20 cellular contexts compared by ENCODE assay signal in genomic region chr2:169081551-169081950, GRCh38. TPM values are rescaled to one million over a fixed set of nuclear protein-coding genes. Genes with fewer than 3 reads are reported as not detected.
DNase-seq lines count a peak whose midpoint lies in the region; ATAC-seq and TF ChIP-seq lines count a peak whose summit lies in the region.
"Had no signal": no experiment of that assay in that cellular context is flagged by ENCODE, and none has a peak within 500 bp of the region (broad histone marks: within the 10 kb centered on the region; RNA-seq: fewer than 3 reads in every experiment).

No MANE protein-coding gene starts in this region.

- H3K4me3 Mint-ChIP-seq in activated CD8-positive, alpha-beta T cell treated with anti-CD3 and anti-CD28 coated beads, Interleukin-2, amount 10 ng/mL, durations not matched to agents 7 days and 5 days, result no peak overlapping the region
- no peak overlapping the region for H3K4me3 Mint-ChIP-seq in activated CD8-positive, alpha-beta T cell treated with anti-CD3 and anti-CD28 coated beads for 36 hours
- H3K4me3 Mint-ChIP-seq in stimulated activated naive B cell treated with anti-CD40 and anti-IgM and Interleukin-4, amounts not matched to agents 10 μg/mL and 1 μg/mL and 100 μg/mL, for 72 hours, result no peak overlapping the region
- no peak overlapping the region for H3K4me3 Mint-ChIP-seq in CD4-positive, alpha-beta T cell
- H3K4me3 Mint-ChIP-seq: HFFc6 had no signal

- no peaks in the 10 kb centered on the region for H3K9me3 ChIP-seq in CD4-positive, alpha-beta T cell (ENCODE audit: control insufficient read depth, low read length)
- H3K9me3 ChIP-seq: SJSA1 had no signal

- intact Hi-C loops in activated CD8-positive, alpha-beta T cell treated with anti-CD3 and anti-CD28 coated beads for 36 hours (cut with micrococcal nuclease), result no loop called here
- intact Hi-C loops in CD4-positive, alpha-beta T cell (cut with DNase I, micrococcal nuclease), result no loop called here

- no peaks in the 10 kb centered on the region for H3K27me3 ChIP-seq in CD4-positive, alpha-beta T cell (ENCODE audit: control insufficient read depth, insufficient read depth, low read length)
- H3K27me3 ChIP-seq: BLaER1, SJSA1 had no signal

- no peak overlapping the region for H3K27ac ChIP-seq in CD4-positive, alpha-beta T cell (ENCODE audit: low read depth, low read length)
- H3K27ac ChIP-seq: 22Rv1, BLaER1, PC-9, SJSA1 had no signal

- peak overlapping the region; percentile 9 for H3K27ac Mint-ChIP-seq in activated CD8-positive, alpha-beta T cell treated with anti-CD3 and anti-CD28 coated beads, Interleukin-2, amount 10 ng/mL, durations not matched to agents 7 days and 5 days
- no peak overlapping the region for H3K27ac Mint-ChIP-seq in activated CD8-positive, alpha-beta T cell treated with anti-CD3 and anti-CD28 coated beads for 36 hours
- peak overlapping the region; percentile 79 for H3K27ac Mint-ChIP-seq in stimulated activated naive B cell treated with anti-CD40 and anti-IgM and Interleukin-4, amounts not matched to agents 10 μg/mL and 1 μg/mL and 100 μg/mL, for 72 hours
- no peak overlapping the region for H3K27ac Mint-ChIP-seq in CD4-positive, alpha-beta T cell
- H3K27ac Mint-ChIP-seq: HFFc6 had no signal

- CTCF ChIA-PET in activated CD8-positive, alpha-beta T cell treated with anti-CD3 and anti-CD28 coated beads, Interleukin-2, amount 10 ng/mL, durations not matched to agents 7 days and 5 days (lab: Charles Lee), result no interaction called here
- CTCF ChIA-PET in activated CD8-positive, alpha-beta T cell treated with anti-CD3 and anti-CD28 coated beads for 36 hours (lab: Charles Lee), result interaction anchor here (1.9 kb wide), 1 partner anchor 51 kb away, joined by 5 read pairs; no protein-coding TSS in a partner anchor
- CTCF ChIA-PET in CD4-positive, alpha-beta T cell (lab: Charles Lee), result interaction anchor here (1.1 kb wide), 1 partner anchor 15 kb away, joined by 3 read pairs; no protein-coding TSS in a partner anchor

- H3K36me3 Mint-ChIP-seq in activated CD8-positive, alpha-beta T cell treated with anti-CD3 and anti-CD28 coated beads, Interleukin-2, amount 10 ng/mL, durations not matched to agents 7 days and 5 days (ENCODE audit: low read depth), result no peaks in the 10 kb centered on the region
- peaks cover 2% of the 10 kb centered on the region for H3K36me3 Mint-ChIP-seq in activated CD8-positive, alpha-beta T cell treated with anti-CD3 and anti-CD28 coated beads for 36 hours (ENCODE audit: low read depth)
- H3K36me3 Mint-ChIP-seq in stimulated activated naive B cell treated with anti-CD40 and anti-IgM and Interleukin-4, amounts not matched to agents 10 μg/mL and 1 μg/mL and 100 μg/mL, for 72 hours, result peaks cover 3 to 12% of the 10 kb centered on the region in 2 donors
- no peaks in the 10 kb centered on the region for H3K36me3 Mint-ChIP-seq in CD4-positive, alpha-beta T cell (ENCODE audit: low read depth)

- ATAC-seq in activated CD8-positive, alpha-beta T cell treated with anti-CD3 and anti-CD28 coated beads, Interleukin-2, amount 10 ng/mL, durations not matched to agents 7 days and 5 days, result no peak
- no peak for ATAC-seq in activated CD8-positive, alpha-beta T cell treated with anti-CD3 and anti-CD28 coated beads for 36 hours
- no peak for ATAC-seq in stimulated activated naive B cell treated with anti-CD40 and anti-IgM and Interleukin-4, amounts not matched to agents 10 μg/mL and 1 μg/mL and 100 μg/mL, for 72 hours (replicated peaks)
- ATAC-seq in CD4-positive, alpha-beta T cell (ENCODE audit: poor library complexity), result no peak
- ATAC-seq in HG03108 (IDR thresholded peaks at IDR 0.05; ENCODE audit: unreplicated experiment), result no peak

- no peaks in the 10 kb centered on the region for H3K9me3 Mint-ChIP-seq in activated CD8-positive, alpha-beta T cell treated with anti-CD3 and anti-CD28 coated beads, Interleukin-2, amount 10 ng/mL, durations not matched to agents 7 days and 5 days (ENCODE audit: insufficient read depth)
- no peaks in the 10 kb centered on the region for H3K9me3 Mint-ChIP-seq in activated CD8-positive, alpha-beta T cell treated with anti-CD3 and anti-CD28 coated beads for 36 hours
- peaks cover 11 to 18% of the 10 kb centered on the region in 2 donors for H3K9me3 Mint-ChIP-seq in stimulated activated naive B cell treated with anti-CD40 and anti-IgM and Interleukin-4, amounts not matched to agents 10 μg/mL and 1 μg/mL and 100 μg/mL, for 72 hours
- peaks cover 3% of the 10 kb centered on the region for H3K9me3 Mint-ChIP-seq in CD4-positive, alpha-beta T cell

- H3K27me3 Mint-ChIP-seq in activated CD8-positive, alpha-beta T cell treated with anti-CD3 and anti-CD28 coated beads, Interleukin-2, amount 10 ng/mL, durations not matched to agents 7 days and 5 days (ENCODE audit: low read depth), result peaks cover 12% of the 10 kb centered on the region
- no peaks in the 10 kb centered on the region for H3K27me3 Mint-ChIP-seq in activated CD8-positive, alpha-beta T cell treated with anti-CD3 and anti-CD28 coated beads for 36 hours
- H3K27me3 Mint-ChIP-seq in stimulated activated naive B cell treated with anti-CD40 and anti-IgM and Interleukin-4, amounts not matched to agents 10 μg/mL and 1 μg/mL and 100 μg/mL, for 72 hours, result no peaks in the 10 kb centered on the region
- H3K27me3 Mint-ChIP-seq in CD4-positive, alpha-beta T cell, result peaks cover 6% of the 10 kb centered on the region

- no peaks in the 10 kb centered on the region for H3K4me1 Mint-ChIP-seq in activated CD8-positive, alpha-beta T cell treated with anti-CD3 and anti-CD28 coated beads, Interleukin-2, amount 10 ng/mL, durations not matched to agents 7 days and 5 days (ENCODE audit: low read depth)
- no peaks in the 10 kb centered on the region for H3K4me1 Mint-ChIP-seq in activated CD8-positive, alpha-beta T cell treated with anti-CD3 and anti-CD28 coated beads for 36 hours (ENCODE audit: low read depth)
- H3K4me1 Mint-ChIP-seq in stimulated activated naive B cell treated with anti-CD40 and anti-IgM and Interleukin-4, amounts not matched to agents 10 μg/mL and 1 μg/mL and 100 μg/mL, for 72 hours, result peaks cover 25 to 50% of the 10 kb centered on the region in 2 donors
- no peaks in the 10 kb centered on the region for H3K4me1 Mint-ChIP-seq in CD4-positive, alpha-beta T cell (ENCODE audit: low read depth)

- DNase-seq in activated CD8-positive, alpha-beta T cell treated with anti-CD3 and anti-CD28 coated beads, Interleukin-2, amount 10 ng/mL, durations not matched to agents 7 days and 5 days, result no peak
- no peak for DNase-seq in activated CD8-positive, alpha-beta T cell treated with anti-CD3 and anti-CD28 coated beads for 36 hours
- DNase-seq in OCI-M1 (lab: John Stamatoyannopoulos, UW) (peak; percentile 52), astrocyte of the hippocampus (ENCODE audit: low read depth, low spot score) (peak; percentile 12), AG08396 (ENCODE audit: low spot score) (no peak)
- no peak for DNase-seq in stimulated activated naive B cell treated with anti-CD40 and anti-IgM and Interleukin-4, amounts not matched to agents 10 μg/mL and 1 μg/mL and 100 μg/mL, for 72 hours
- DNase-seq in CD4-positive, alpha-beta T cell, result no peak
- DNase-seq: H7, HFFc6, KBM-7, NCI-H1105 treated with DMSO at 0.1 percent for 48 hours, NCI-H187, NCI-H2107, NCI-H524, NCI-H82, PC-9 had no signal

- TF ChIP-seq CTCF in activated CD8-positive, alpha-beta T cell treated with anti-CD3 and anti-CD28 coated beads for 36 hours (IDR thresholded peaks at IDR 0.05), result no peak
- no peak for TF ChIP-seq CTCF in CD4-positive, alpha-beta T cell (IDR thresholded peaks at IDR 0.05)

- POLR2A ChIA-PET in activated CD8-positive, alpha-beta T cell treated with anti-CD3 and anti-CD28 coated beads, Interleukin-2, amount 10 ng/mL, durations not matched to agents 7 days and 5 days (lab: Charles Lee), result no interaction called here
- POLR2A ChIA-PET in activated CD8-positive, alpha-beta T cell treated with anti-CD3 and anti-CD28 coated beads for 36 hours (lab: Charles Lee), result no interaction called here
- POLR2A ChIA-PET in CD4-positive, alpha-beta T cell (lab: Charles Lee), result no interaction called here

RNA-seq across cellular contexts. Expression of gene DHRS9, which starts 12.2 kb away (rescaled TPM):
- not detected for total RNA-seq in activated CD8-positive, alpha-beta T cell treated with anti-CD3 and anti-CD28 coated beads, Interleukin-2, amount 10 ng/mL, durations not matched to agents 7 days and 5 days
- not detected for total RNA-seq in activated CD8-positive, alpha-beta T cell treated with anti-CD3 and anti-CD28 coated beads for 36 hours
- not detected for total RNA-seq in CD4-positive, alpha-beta T cell
- total RNA-seq: H7, HFFc6, PC-9 had no signal

RNA-seq across cellular contexts. Expression of gene ABCB11, which starts 50.4 kb away (rescaled TPM):
- under 1 TPM in 1 of 2 experiments, not detected in 1; 0.03 TPM for total RNA-seq in activated CD8-positive, alpha-beta T cell treated with anti-CD3 and anti-CD28 coated beads, Interleukin-2, amount 10 ng/mL, durations not matched to agents 7 days and 5 days
- total RNA-seq in activated CD8-positive, alpha-beta T cell treated with anti-CD3 and anti-CD28 coated beads for 36 hours, result not detected
- total RNA-seq in CD4-positive, alpha-beta T cell, result not detected
- total RNA-seq: PC-9, SJSA1 had no signal

Comparison
In these comparisons a context has a peak if more than half of its experiments do, and no peak if none do; other contexts are left out.
1. H3K27ac Mint-ChIP-seq: peak in activated CD8-positive, alpha-beta T cell treated with anti-CD3 and anti-CD28 coated beads, Interleukin-2, amount 10 ng/mL, durations not matched to agents 7 days and 5 days (single experiment) and stimulated activated naive B cell treated with anti-CD40 and anti-IgM and Interleukin-4, amounts not matched to agents 10 μg/mL and 1 μg/mL and 100 μg/mL, for 72 hours (single experiment); none in activated CD8-positive, alpha-beta T cell treated with anti-CD3 and anti-CD28 coated beads for 36 hours (single experiment) and CD4-positive, alpha-beta T cell (single experiment).
2. DNase-seq: peak in OCI-M1 (single experiment) and astrocyte of the hippocampus (single experiment); none in activated CD8-positive, alpha-beta T cell treated with anti-CD3 and anti-CD28 coated beads, Interleukin-2, amount 10 ng/mL, durations not matched to agents 7 days and 5 days (single experiment), activated CD8-positive, alpha-beta T cell treated with anti-CD3 and anti-CD28 coated beads for 36 hours (single experiment), stimulated activated naive B cell treated with anti-CD40 and anti-IgM and Interleukin-4, amounts not matched to agents 10 μg/mL and 1 μg/mL and 100 μg/mL, for 72 hours (single experiment), CD4-positive, alpha-beta T cell (0 of 10) and AG08396 (single experiment).